In the genomic region with DNA sequence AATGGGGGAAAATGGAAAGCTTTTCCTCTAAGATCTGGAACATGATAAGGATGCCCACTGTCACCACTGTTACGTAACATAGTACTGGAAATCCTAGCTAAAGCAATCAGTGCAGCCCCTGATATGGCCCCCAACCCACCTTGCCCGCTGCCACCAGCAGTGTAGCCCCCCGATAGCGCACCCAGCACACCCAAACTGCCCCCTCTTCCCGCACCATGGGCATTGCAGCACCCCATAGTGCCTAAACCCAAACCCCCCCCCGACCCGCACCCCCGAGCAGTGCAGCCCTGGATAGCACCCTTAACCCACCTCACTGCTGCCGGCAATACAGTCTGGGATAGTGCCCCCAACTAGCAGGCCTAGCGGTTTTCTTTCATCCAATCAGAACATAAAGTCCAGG, we compare ENCODE assay signal across 3 cellular contexts.
DNase-seq lines count a peak whose midpoint lies in the region; ATAC-seq and TF ChIP-seq lines count a peak whose summit lies in the region.
"Not testable (repeated sequence)": the region's sequence is repeated elsewhere in the genome, so short reads cannot be mapped to it uniquely, and the experiment has no call there.

No MANE protein-coding gene starts in this region.

- not testable (repeated sequence) for TF ChIP-seq CTCF in chondrocyte (IDR thresholded peaks at IDR 0.05)

- not testable (repeated sequence) for H3K4me3 Mint-ChIP-seq in activated CD4-positive, alpha-beta T cell treated with anti-CD3 and anti-CD28 coated beads, Interleukin-2, amount 10 ng/mL, durations not matched to agents 24 days and 14 days; chondrocyte (ENCODE audit: unreplicated experiment)

- DNase-seq in activated CD4-positive, alpha-beta T cell treated with anti-CD3 and anti-CD28 coated beads, Interleukin-2, amount 10 ng/mL, durations not matched to agents 24 days and 14 days = peak; percentile 28
- peak; percentile 71 for DNase-seq in chondrocyte (ENCODE audit: low spot score)
- peak; percentile 33 for DNase-seq in Right ventricle myocardium superior

- not testable (repeated sequence) for H3K4me1 Mint-ChIP-seq in activated CD4-positive, alpha-beta T cell treated with anti-CD3 and anti-CD28 coated beads, Interleukin-2, amount 10 ng/mL, durations not matched to agents 24 days and 14 days; chondrocyte (ENCODE audit: low read depth)

- not testable (repeated sequence) for ATAC-seq in Right ventricle myocardium superior (ENCODE audit: poor library complexity)

- H3K27ac Mint-ChIP-seq in activated CD4-positive, alpha-beta T cell treated with anti-CD3 and anti-CD28 coated beads, Interleukin-2, amount 10 ng/mL, durations not matched to agents 24 days and 14 days; chondrocyte (ENCODE audit: unreplicated experiment): not testable (repeated sequence)

- not testable (repeated sequence) for H3K36me3 Mint-ChIP-seq in activated CD4-positive, alpha-beta T cell treated with anti-CD3 and anti-CD28 coated beads, Interleukin-2, amount 10 ng/mL, durations not matched to agents 24 days and 14 days (ENCODE audit: low read depth); chondrocyte (ENCODE audit: low read depth)

- H3K9me3 Mint-ChIP-seq in activated CD4-positive, alpha-beta T cell treated with anti-CD3 and anti-CD28 coated beads, Interleukin-2, amount 10 ng/mL, durations not matched to agents 24 days and 14 days; chondrocyte (ENCODE audit: low read depth): not testable (repeated sequence)

- intact Hi-C loops in activated CD4-positive, alpha-beta T cell treated with anti-CD3 and anti-CD28 coated beads, Interleukin-2, amount 10 ng/mL, durations not matched to agents 24 days and 14 days (cut with micrococcal nuclease); Right ventricle myocardium superior (cut with DNase I): not testable (repeated sequence)

- not testable (repeated sequence) for H3K27me3 Mint-ChIP-seq in activated CD4-positive, alpha-beta T cell treated with anti-CD3 and anti-CD28 coated beads, Interleukin-2, amount 10 ng/mL, durations not matched to agents 24 days and 14 days; chondrocyte (ENCODE audit: low read depth)
